Comparison of ENCODE assay signal across 19 cellular contexts in the genomic region with DNA sequence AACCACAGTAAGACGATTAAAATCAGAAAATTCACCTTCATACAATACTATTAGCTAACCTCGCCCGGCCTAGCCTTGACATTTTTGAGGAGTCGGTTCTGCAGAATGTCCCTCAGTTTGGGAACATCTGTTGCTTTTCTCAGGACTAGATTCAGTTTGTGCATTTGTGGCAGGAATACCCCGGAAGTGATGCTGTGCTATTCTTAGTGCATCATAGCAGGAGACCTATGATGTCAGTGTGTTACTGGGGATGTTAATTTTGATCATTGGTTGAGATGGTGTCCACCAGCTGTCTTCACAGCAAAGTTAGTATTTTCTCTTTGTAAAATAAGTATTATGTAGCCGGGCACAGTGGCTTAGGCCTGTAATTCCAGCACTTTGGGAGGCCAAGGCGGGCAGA.
"Had no signal": no experiment of that assay in that cellular context is flagged by ENCODE, and none has a peak within 500 bp of the region (broad histone marks: within the 10 kb centered on the region; RNA-seq: fewer than 3 reads in every experiment).

No MANE protein-coding gene starts in this region.

- H3K4me2 ChIP-seq: neural progenitor cell had no signal

- DNase-seq: cortex of kidney; dorsolateral prefrontal cortex; effector CD8-positive, alpha-beta T cell; gastrocnemius medialis; heart right ventricle; hypothalamus; kidney glomerular epithelial cell; mucosa of descending colon; nucleus accumbens; ovary; right cardiac atrium; stimulated activated CD4-positive, alpha-beta T cell treated with anti-CD3 and anti-CD28 coated beads, Interleukin-4, amount 100 ng/mL, for 24 hours; stimulated activated naive B cell treated with anti-CD40 and anti-IgM and Interleukin-4, amounts not matched to agents 10 μg/mL and 1 μg/mL and 100 μg/mL, for 72 hours; stomach; thyroid gland; uterus had no signal

- H3K27me3 Mint-ChIP-seq: natural killer cell treated with Interleukin-12 subunit alpha and Interleukin-12 subunit beta and Interleukin-15 and Interleukin-18, amount 100 ng/mL, for 72 hours; stimulated activated naive B cell treated with anti-CD40 and anti-IgM and Interleukin-4, amounts not matched to agents 10 μg/mL and 1 μg/mL and 100 μg/mL, for 72 hours; type B pancreatic cell had no signal

- H3K36me3 Mint-ChIP-seq: natural killer cell treated with Interleukin-12 subunit alpha and Interleukin-12 subunit beta and Interleukin-15 and Interleukin-18, amount 100 ng/mL, for 72 hours; neural progenitor cell; stimulated activated naive B cell treated with anti-CD40 and anti-IgM and Interleukin-4, amounts not matched to agents 10 μg/mL and 1 μg/mL and 100 μg/mL, for 72 hours; type B pancreatic cell had no signal

- H3K4me3 Mint-ChIP-seq: natural killer cell treated with Interleukin-12 subunit alpha and Interleukin-12 subunit beta and Interleukin-15 and Interleukin-18, amount 100 ng/mL, for 72 hours; neural progenitor cell; stimulated activated naive B cell treated with anti-CD40 and anti-IgM and Interleukin-4, amounts not matched to agents 10 μg/mL and 1 μg/mL and 100 μg/mL, for 72 hours; type B pancreatic cell had no signal

- H3K27ac ChIP-seq: dorsolateral prefrontal cortex, gastrocnemius medialis, heart right ventricle, neural progenitor cell, ovary, stomach, thyroid gland, uterus had no signal

- H3K4me1 Mint-ChIP-seq: neural progenitor cell; stimulated activated naive B cell treated with anti-CD40 and anti-IgM and Interleukin-4, amounts not matched to agents 10 μg/mL and 1 μg/mL and 100 μg/mL, for 72 hours had no signal

- H3K4me1 ChIP-seq: gastrocnemius medialis, stomach, thyroid gland, uterus had no signal

- H3K27ac Mint-ChIP-seq: natural killer cell treated with Interleukin-12 subunit alpha and Interleukin-12 subunit beta and Interleukin-15 and Interleukin-18, amount 100 ng/mL, for 72 hours; neural progenitor cell; stimulated activated naive B cell treated with anti-CD40 and anti-IgM and Interleukin-4, amounts not matched to agents 10 μg/mL and 1 μg/mL and 100 μg/mL, for 72 hours; type B pancreatic cell had no signal

- H3K4me3 ChIP-seq: dorsolateral prefrontal cortex, gastrocnemius medialis, heart right ventricle, mucosa of descending colon, neural progenitor cell, ovary, stomach, thyroid gland, uterus had no signal

- H3K27me3 ChIP-seq: dorsolateral prefrontal cortex, gastrocnemius medialis, heart right ventricle, neural progenitor cell, ovary, stomach, thyroid gland, uterus had no signal

- H2AFZ ChIP-seq: neural progenitor cell had no signal

- H3K9ac ChIP-seq: neural progenitor cell had no signal

- H3K9me3 ChIP-seq: gastrocnemius medialis, heart right ventricle, mucosa of descending colon, ovary, stomach, thyroid gland, uterus had no signal

- ATAC-seq: gastrocnemius medialis; heart right ventricle; mucosa of descending colon; natural killer cell treated with Interleukin-12 subunit alpha and Interleukin-12 subunit beta and Interleukin-15 and Interleukin-18, amount 100 ng/mL, for 72 hours; right cardiac atrium; stimulated activated naive B cell treated with anti-CD40 and anti-IgM and Interleukin-4, amounts not matched to agents 10 μg/mL and 1 μg/mL and 100 μg/mL, for 72 hours had no signal

- H3K9me3 Mint-ChIP-seq: natural killer cell treated with Interleukin-12 subunit alpha and Interleukin-12 subunit beta and Interleukin-15 and Interleukin-18, amount 100 ng/mL, for 72 hours; neural progenitor cell; stimulated activated naive B cell treated with anti-CD40 and anti-IgM and Interleukin-4, amounts not matched to agents 10 μg/mL and 1 μg/mL and 100 μg/mL, for 72 hours; type B pancreatic cell had no signal

- H3K36me3 ChIP-seq: gastrocnemius medialis, heart right ventricle, neural progenitor cell, ovary, stomach, thyroid gland, uterus had no signal
